Comparison of ENCODE assay signal across 8 cellular contexts in genomic region chr1:46719689-46720088, GRCh38. TPM values are rescaled to one million over a fixed set of nuclear protein-coding genes. Genes with fewer than 3 reads are reported as not detected.
A peak's percentile ranks its signal among the peaks of the same experiment; 100 is the strongest.
DNase-seq lines count a peak whose midpoint lies in the region; ATAC-seq and TF ChIP-seq lines count a peak whose summit lies in the region.

No MANE protein-coding gene starts in this region.

- H3K9me3 ChIP-seq in colonic mucosa: no peaks in the 10 kb centered on the region

- no peaks in the 10 kb centered on the region for H3K36me3 ChIP-seq in colonic mucosa

- peak overlapping the region; percentile 5 to 24 (median 14) for H3K27ac Mint-ChIP-seq in nephron

- peaks cover 13% of the 10 kb centered on the region for H3K4me1 ChIP-seq in colonic mucosa

- H3K27ac ChIP-seq in colonic mucosa: peak overlapping the region; percentile 56

- no peak for TF ChIP-seq CTCF in colonic mucosa (IDR thresholded peaks at IDR 0.05)
- TF ChIP-seq CTCF in nephron (IDR thresholded peaks at IDR 0.05; ENCODE audit: unreplicated experiment in 3 of 3): no peak
- TF ChIP-seq CTCF in GM13977 (IDR thresholded peaks at IDR 0.05; ENCODE audit: extremely low read depth, insufficient read depth, missing control alignments): no peak

- no peak for ATAC-seq in GM19328 (IDR thresholded peaks at IDR 0.05; ENCODE audit: unreplicated experiment)
- no peak for ATAC-seq in HG03342 (IDR thresholded peaks at IDR 0.05; ENCODE audit: unreplicated experiment)

- no peak overlapping the region for H3K4me3 ChIP-seq in colonic mucosa

- DNase-seq in Daoy (ENCODE audit: low read depth) (peak; percentile 13), NCI-H2196 (lab: John Stamatoyannopoulos, UW; ENCODE audit: unreplicated experiment) (peak; percentile 69), colonic mucosa (peak; percentile 80), GM13977 (ENCODE audit: low spot score) (no peak), COR-L47 (lab: John Stamatoyannopoulos, UW) (no peak)

- intact Hi-C loops in colonic mucosa (cut with DNase I): loop anchor here (5.0 to 10.0 kb wide), 2 partner anchors 187 to 275 kb away; no protein-coding TSS in a partner anchor

- in situ Hi-C loops in GM13977 (cut with MboI; ENCODE audit: low pct_unique_long_range_greater_than_20kb, low sequenced_read_pairs, unreplicated experiment): no loop called here

- H3K36me3 Mint-ChIP-seq in nephron (ENCODE audit: low read depth): peaks cover 13% of the 10 kb centered on the region

- H3K27me3 ChIP-seq in colonic mucosa: no peaks in the 10 kb centered on the region

- H3K4me3 Mint-ChIP-seq in nephron: peak overlapping the region; percentile 90 to 95 (median 91)

- H3K27me3 Mint-ChIP-seq in nephron (ENCODE audit: low read depth): peaks cover 8% of the 10 kb centered on the region

- H3K9me3 Mint-ChIP-seq in nephron: no peaks in the 10 kb centered on the region

- peaks cover 31% of the 10 kb centered on the region for H3K4me1 Mint-ChIP-seq in nephron

- H3K9ac ChIP-seq in colonic mucosa (ENCODE audit: low read depth in 2 of 2, low read length in 2 of 2): peak overlapping the region in 1 of 2 donors; percentile 76

RNA-seq across cellular contexts. Expression of gene EFCAB14, which starts 0.8 kb away (rescaled TPM):
- total RNA-seq in Daoy (2014; rRNA removed; shearing (Covaris generic)): 34.3 and 45.9 TPM in 2 replicates
- 100 to 1,000 TPM in 1 of 2 donors, 10 to 100 TPM in 1; 87.4 to 114 TPM for total RNA-seq in colonic mucosa

RNA-seq across cellular contexts. Expression of gene TEX38, which starts 48.0 kb away (rescaled TPM):
- total RNA-seq in Daoy (2014; rRNA removed; shearing (Covaris generic)): not detected in 2 replicates
- total RNA-seq in colonic mucosa: not detected

RNA-seq across cellular contexts. Expression of gene ATPAF1, which starts 51.5 kb away (rescaled TPM):
- 39.1 and 52.7 TPM in 2 replicates for total RNA-seq in Daoy (2014; rRNA removed; shearing (Covaris generic))
- 10 to 100 TPM; 55.8 to 66.1 TPM for total RNA-seq in colonic mucosa

Comparison
In these comparisons a context has a peak if more than half of its experiments do, and no peak if none do; other contexts are left out.
1. DNase-seq: peak in Daoy (single experiment), NCI-H2196 (single experiment) and colonic mucosa (single experiment); none in GM13977 (single experiment) and COR-L47 (single experiment).